ENCODE assay signal across 1 cellular context in the genomic region with DNA sequence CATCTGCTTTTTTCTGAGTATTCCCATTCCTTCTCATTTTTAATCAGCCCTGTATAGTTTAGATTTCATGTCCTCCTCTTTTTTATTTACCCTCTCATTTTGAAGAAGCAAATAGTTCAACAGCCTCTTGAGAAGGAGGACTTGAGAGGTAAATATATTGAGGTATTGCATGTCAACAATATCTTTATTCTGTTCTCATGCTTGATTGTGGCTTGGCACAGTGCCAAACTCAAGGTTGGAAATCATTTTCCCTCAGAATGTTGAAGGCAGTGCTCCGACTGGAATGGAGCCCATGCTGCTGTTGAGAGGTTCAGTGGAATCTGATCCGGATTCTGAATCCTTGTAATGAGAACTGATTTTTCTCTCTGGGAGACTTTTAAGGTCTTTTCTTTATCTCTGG.
A peak's percentile ranks its signal among the peaks of the same experiment; 100 is the strongest.
TF ChIP-seq lines count a peak whose summit lies in the region.

No MANE protein-coding gene starts in this region.

TF ChIP-seq in HEK293, 187 proteins besides CTCF, POLR2A, EP300 and RAD21 (continued from another document and continues in another):
- TF ChIP-seq, protein P1, sequence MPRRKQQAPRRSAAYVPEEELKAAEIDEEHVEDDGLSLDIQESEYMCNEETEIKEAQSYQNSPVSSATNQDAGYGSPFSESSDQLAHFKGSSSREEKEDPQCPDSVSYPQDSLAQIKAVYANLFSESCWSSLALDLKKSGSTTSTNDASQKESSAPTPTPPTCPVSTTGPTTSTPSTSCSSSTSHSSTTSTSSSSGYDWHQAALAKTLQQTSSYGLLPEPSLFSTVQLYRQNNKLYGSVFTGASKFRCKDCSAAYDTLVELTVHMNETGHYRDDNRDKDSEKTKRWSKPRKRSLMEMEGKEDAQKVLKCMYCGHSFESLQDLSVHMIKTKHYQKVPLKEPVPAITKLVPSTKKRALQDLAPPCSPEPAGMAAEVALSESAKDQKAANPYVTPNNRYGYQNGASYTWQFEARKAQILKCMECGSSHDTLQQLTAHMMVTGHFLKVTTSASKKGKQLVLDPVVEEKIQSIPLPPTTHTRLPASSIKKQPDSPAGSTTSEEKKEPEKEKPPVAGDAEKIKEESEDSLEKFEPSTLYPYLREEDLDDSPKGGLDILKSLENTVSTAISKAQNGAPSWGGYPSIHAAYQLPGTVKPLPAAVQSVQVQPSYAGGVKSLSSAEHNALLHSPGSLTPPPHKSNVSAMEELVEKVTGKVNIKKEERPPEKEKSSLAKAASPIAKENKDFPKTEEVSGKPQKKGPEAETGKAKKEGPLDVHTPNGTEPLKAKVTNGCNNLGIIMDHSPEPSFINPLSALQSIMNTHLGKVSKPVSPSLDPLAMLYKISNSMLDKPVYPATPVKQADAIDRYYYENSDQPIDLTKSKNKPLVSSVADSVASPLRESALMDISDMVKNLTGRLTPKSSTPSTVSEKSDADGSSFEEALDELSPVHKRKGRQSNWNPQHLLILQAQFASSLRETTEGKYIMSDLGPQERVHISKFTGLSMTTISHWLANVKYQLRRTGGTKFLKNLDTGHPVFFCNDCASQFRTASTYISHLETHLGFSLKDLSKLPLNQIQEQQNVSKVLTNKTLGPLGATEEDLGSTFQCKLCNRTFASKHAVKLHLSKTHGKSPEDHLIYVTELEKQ (tag by site-specific recombination; IDR thresholded peaks at IDR 0.05; ENCODE audit: borderline replicate concordance): no peak
- TF ChIP-seq ZSCAN16 (tag by site-specific recombination; IDR thresholded peaks at IDR 0.05): no peak
- TF ChIP-seq ZNF423 (tag by site-specific recombination; IDR thresholded peaks at IDR 0.05): no peak
- TF ChIP-seq, protein P2, sequence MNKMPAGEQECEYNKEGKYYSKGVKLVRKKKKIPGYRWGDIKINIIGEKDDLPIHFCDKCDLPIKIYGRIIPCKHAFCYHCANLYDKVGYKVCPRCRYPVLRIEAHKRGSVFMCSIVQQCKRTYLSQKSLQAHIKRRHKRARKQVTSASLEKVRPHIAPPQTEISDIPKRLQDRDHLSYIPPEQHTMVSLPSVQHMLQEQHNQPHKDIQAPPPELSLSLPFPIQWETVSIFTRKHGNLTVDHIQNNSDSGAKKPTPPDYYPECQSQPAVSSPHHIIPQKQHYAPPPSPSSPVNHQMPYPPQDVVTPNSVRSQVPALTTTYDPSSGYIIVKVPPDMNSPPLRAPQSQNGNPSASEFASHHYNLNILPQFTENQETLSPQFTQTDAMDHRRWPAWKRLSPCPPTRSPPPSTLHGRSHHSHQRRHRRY (tag by site-specific recombination; IDR thresholded peaks at IDR 0.05): no peak
- TF ChIP-seq BCL11A (tag by site-specific recombination; IDR thresholded peaks at IDR 0.05; ENCODE audit: low read depth): no peak
- TF ChIP-seq EGR2 (tag by site-specific recombination; IDR thresholded peaks at IDR 0.05; ENCODE audit: low read depth): no peak
- TF ChIP-seq ZNF426 (tag by site-specific recombination; IDR thresholded peaks at IDR 0.05): no peak
- TF ChIP-seq FEZF1 (tag by site-specific recombination; IDR thresholded peaks at IDR 0.05): peak; percentile 53; the same call in 1 of the 2 replicates
- TF ChIP-seq, protein P3, sequence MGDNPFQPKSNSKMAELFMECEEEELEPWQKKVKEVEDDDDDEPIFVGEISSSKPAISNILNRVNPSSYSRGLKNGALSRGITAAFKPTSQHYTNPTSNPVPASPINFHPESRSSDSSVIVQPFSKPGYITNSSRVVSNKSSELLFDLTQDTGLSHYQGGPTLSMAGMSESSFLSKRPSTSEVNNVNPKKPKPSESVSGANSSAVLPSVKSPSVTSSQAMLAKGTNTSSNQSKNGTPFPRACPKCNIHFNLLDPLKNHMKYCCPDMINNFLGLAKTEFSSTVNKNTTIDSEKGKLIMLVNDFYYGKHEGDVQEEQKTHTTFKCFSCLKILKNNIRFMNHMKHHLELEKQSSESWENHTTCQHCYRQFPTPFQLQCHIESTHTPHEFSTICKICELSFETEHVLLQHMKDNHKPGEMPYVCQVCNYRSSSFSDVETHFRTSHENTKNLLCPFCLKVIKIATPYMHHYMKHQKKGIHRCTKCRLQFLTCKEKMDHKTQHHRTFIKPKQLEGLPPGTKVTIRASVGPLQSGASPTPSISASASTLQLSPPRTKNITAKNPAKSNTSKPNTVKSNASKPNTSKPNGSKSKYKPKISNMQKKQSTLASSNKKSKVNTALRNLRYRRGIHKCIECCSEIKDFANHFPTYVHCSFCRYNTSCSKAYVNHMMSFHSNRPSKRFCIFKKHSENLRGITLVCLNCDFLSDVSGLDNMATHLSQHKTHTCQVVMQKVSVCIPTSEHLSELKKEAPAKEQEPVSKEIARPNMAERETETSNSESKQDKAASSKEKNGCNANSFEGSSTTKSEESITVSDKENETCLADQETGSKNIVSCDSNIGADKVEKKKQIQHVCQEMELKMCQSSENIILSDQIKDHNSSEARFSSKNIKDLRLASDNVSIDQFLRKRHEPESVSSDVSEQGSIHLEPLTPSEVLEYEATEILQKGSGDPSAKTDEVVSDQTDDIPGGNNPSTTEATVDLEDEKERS (tag by site-specific recombination; IDR thresholded peaks at IDR 0.05): no peak
- no peak for TF ChIP-seq ZNF202 (tag by site-specific recombination; IDR thresholded peaks at IDR 0.05; ENCODE audit: borderline replicate concordance)
- TF ChIP-seq OSR2 (tag by site-specific recombination; IDR thresholded peaks at IDR 0.05): peak; percentile 57; the same call in 1 of the 2 replicates
- TF ChIP-seq, protein P4, sequence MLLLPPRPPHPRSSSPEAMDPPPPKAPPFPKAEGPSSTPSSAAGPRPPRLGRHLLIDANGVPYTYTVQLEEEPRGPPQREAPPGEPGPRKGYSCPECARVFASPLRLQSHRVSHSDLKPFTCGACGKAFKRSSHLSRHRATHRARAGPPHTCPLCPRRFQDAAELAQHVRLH (tag by site-specific recombination; IDR thresholded peaks at IDR 0.05): 0 out of 2 replicates have a peak, but pooled peaks have one; percentile 49
- peak; percentile 99; the same call in 1 of the 2 replicates for TF ChIP-seq ZNF221 (tag by site-specific recombination; IDR thresholded peaks at IDR 0.05; ENCODE audit: borderline replicate concordance)
- TF ChIP-seq, protein P5, sequence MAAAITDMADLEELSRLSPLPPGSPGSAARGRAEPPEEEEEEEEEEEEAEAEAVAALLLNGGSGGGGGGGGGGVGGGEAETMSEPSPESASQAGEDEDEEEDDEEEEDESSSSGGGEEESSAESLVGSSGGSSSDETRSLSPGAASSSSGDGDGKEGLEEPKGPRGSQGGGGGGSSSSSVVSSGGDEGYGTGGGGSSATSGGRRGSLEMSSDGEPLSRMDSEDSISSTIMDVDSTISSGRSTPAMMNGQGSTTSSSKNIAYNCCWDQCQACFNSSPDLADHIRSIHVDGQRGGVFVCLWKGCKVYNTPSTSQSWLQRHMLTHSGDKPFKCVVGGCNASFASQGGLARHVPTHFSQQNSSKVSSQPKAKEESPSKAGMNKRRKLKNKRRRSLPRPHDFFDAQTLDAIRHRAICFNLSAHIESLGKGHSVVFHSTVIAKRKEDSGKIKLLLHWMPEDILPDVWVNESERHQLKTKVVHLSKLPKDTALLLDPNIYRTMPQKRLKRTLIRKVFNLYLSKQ (tag by site-specific recombination; IDR thresholded peaks at IDR 0.05; ENCODE audit: borderline replicate concordance): no peak
- peak; percentile 99 for TF ChIP-seq ZNF174 (tag by site-specific recombination; IDR thresholded peaks at IDR 0.05)
- TF ChIP-seq PRDM1 (tag by site-specific recombination; IDR thresholded peaks at IDR 0.05): no peak
- TF ChIP-seq YY1 (tag by site-specific recombination; IDR thresholded peaks at IDR 0.05): 0 out of 2 replicates have a peak, but pooled peaks have one; percentile 21
- TF ChIP-seq ZNF76 (tag by site-specific recombination; IDR thresholded peaks at IDR 0.05; ENCODE audit: borderline replicate concordance, low read depth): no peak
- no peak for TF ChIP-seq ZNF560 (tag by site-specific recombination; IDR thresholded peaks at IDR 0.05; ENCODE audit: borderline replicate concordance)
- TF ChIP-seq ZNF510 (tag by site-specific recombination; IDR thresholded peaks at IDR 0.05; ENCODE audit: insufficient replicate concordance): peak; percentile 90
- peak; percentile 42; the same call in 1 of the 2 replicates for TF ChIP-seq WT1 (tag by site-specific recombination; IDR thresholded peaks at IDR 0.05)
- TF ChIP-seq HOXA7 (CRISPR knock-in tag; IDR thresholded peaks at IDR 0.05; ENCODE audit: borderline replicate concordance): no peak
- no peak for TF ChIP-seq KLF9 (tag by site-specific recombination; IDR thresholded peaks at IDR 0.05; ENCODE audit: low read depth)
- TF ChIP-seq ZNF776 (tag by site-specific recombination; IDR thresholded peaks at IDR 0.05; ENCODE audit: borderline replicate concordance): peak; percentile 96
- TF ChIP-seq ZNF16 (tag by site-specific recombination; IDR thresholded peaks at IDR 0.05; ENCODE audit: low read depth): no peak
- TF ChIP-seq, protein P6, sequence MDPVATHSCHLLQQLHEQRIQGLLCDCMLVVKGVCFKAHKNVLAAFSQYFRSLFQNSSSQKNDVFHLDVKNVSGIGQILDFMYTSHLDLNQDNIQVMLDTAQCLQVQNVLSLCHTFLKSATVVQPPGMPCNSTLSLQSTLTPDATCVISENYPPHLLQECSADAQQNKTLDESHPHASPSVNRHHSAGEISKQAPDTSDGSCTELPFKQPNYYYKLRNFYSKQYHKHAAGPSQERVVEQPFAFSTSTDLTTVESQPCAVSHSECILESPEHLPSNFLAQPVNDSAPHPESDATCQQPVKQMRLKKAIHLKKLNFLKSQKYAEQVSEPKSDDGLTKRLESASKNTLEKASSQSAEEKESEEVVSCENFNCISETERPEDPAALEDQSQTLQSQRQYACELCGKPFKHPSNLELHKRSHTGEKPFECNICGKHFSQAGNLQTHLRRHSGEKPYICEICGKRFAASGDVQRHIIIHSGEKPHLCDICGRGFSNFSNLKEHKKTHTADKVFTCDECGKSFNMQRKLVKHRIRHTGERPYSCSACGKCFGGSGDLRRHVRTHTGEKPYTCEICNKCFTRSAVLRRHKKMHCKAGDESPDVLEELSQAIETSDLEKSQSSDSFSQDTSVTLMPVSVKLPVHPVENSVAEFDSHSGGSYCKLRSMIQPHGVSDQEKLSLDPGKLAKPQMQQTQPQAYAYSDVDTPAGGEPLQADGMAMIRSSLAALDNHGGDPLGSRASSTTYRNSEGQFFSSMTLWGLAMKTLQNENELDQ (tag by site-specific recombination; IDR thresholded peaks at IDR 0.05; ENCODE audit: low read depth): no peak
- peak; percentile 63; the same call in 1 of the 2 replicates for TF ChIP-seq ZNF501 (tag by site-specific recombination; IDR thresholded peaks at IDR 0.05)
- TF ChIP-seq ZFP3 (tag by site-specific recombination; IDR thresholded peaks at IDR 0.05; ENCODE audit: low read depth): no peak
- TF ChIP-seq, protein P7, sequence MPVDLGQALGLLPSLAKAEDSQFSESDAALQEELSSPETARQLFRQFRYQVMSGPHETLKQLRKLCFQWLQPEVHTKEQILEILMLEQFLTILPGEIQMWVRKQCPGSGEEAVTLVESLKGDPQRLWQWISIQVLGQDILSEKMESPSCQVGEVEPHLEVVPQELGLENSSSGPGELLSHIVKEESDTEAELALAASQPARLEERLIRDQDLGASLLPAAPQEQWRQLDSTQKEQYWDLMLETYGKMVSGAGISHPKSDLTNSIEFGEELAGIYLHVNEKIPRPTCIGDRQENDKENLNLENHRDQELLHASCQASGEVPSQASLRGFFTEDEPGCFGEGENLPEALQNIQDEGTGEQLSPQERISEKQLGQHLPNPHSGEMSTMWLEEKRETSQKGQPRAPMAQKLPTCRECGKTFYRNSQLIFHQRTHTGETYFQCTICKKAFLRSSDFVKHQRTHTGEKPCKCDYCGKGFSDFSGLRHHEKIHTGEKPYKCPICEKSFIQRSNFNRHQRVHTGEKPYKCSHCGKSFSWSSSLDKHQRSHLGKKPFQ (tag by site-specific recombination; IDR thresholded peaks at IDR 0.05): no peak
- no peak for TF ChIP-seq ZNF23 (tag by site-specific recombination; IDR thresholded peaks at IDR 0.05; ENCODE audit: borderline replicate concordance)
- TF ChIP-seq, protein P8, sequence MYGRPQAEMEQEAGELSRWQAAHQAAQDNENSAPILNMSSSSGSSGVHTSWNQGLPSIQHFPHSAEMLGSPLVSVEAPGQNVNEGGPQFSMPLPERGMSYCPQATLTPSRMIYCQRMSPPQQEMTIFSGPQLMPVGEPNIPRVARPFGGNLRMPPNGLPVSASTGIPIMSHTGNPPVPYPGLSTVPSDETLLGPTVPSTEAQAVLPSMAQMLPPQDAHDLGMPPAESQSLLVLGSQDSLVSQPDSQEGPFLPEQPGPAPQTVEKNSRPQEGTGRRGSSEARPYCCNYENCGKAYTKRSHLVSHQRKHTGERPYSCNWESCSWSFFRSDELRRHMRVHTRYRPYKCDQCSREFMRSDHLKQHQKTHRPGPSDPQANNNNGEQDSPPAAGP (tag by site-specific recombination; IDR thresholded peaks at IDR 0.05): no peak
- TF ChIP-seq ZXDB (tag by site-specific recombination; IDR thresholded peaks at IDR 0.05): peak; percentile 54; the same call in 1 of the 2 replicates
- no peak for TF ChIP-seq ZNF548 (tag by site-specific recombination; IDR thresholded peaks at IDR 0.05)
- peak; percentile 46; the same call in 1 of the 2 replicates for TF ChIP-seq TRIM28 (IDR thresholded peaks at IDR 0.05; ENCODE audit: borderline replicate concordance, low read length)
- TF ChIP-seq ZNF266 (tag by site-specific recombination; IDR thresholded peaks at IDR 0.05; ENCODE audit: low read depth): no peak
- TF ChIP-seq ZNF626 (tag by site-specific recombination; IDR thresholded peaks at IDR 0.05): peak; percentile 97
- TF ChIP-seq, protein P9, sequence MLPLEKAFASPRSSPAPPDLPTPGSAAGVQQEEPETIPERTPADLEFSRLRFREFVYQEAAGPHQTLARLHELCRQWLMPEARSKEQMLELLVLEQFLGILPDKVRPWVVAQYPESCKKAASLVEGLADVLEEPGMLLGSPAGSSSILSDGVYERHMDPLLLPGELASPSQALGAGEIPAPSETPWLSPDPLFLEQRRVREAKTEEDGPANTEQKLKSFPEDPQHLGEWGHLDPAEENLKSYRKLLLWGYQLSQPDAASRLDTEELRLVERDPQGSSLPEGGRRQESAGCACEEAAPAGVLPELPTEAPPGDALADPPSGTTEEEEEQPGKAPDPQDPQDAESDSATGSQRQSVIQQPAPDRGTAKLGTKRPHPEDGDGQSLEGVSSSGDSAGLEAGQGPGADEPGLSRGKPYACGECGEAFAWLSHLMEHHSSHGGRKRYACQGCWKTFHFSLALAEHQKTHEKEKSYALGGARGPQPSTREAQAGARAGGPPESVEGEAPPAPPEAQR (tag by site-specific recombination; IDR thresholded peaks at IDR 0.05): no peak
- TF ChIP-seq ZNF600 (tag by site-specific recombination; IDR thresholded peaks at IDR 0.05): no peak
- TF ChIP-seq ZNF2 (tag by site-specific recombination; IDR thresholded peaks at IDR 0.05): no peak
- no peak for TF ChIP-seq MYNN (tag by site-specific recombination; IDR thresholded peaks at IDR 0.05; ENCODE audit: borderline replicate concordance)
- 0 out of 2 replicates have a peak, but pooled peaks have one; percentile 56 for TF ChIP-seq ZNF248 (tag by site-specific recombination; IDR thresholded peaks at IDR 0.05)
- peak; percentile 100 for TF ChIP-seq ZNF660 (tag by site-specific recombination; IDR thresholded peaks at IDR 0.05)
- TF ChIP-seq ZBTB48 (tag by site-specific recombination; IDR thresholded peaks at IDR 0.05): no peak
- TF ChIP-seq SP7 (tag by site-specific recombination; IDR thresholded peaks at IDR 0.05): no peak
- TF ChIP-seq ZNF747 (tag by site-specific recombination; IDR thresholded peaks at IDR 0.05): no peak
- TF ChIP-seq ZNF169 (tag by site-specific recombination; IDR thresholded peaks at IDR 0.05): no peak
